ENCODE assay signal across 1 cellular context in genomic region chr3:102182162-102182561, GRCh38.
A peak's percentile ranks its signal among the peaks of the same experiment; 100 is the strongest.
TF ChIP-seq lines count a peak whose summit lies in the region.

No MANE protein-coding gene starts in this region.

TF ChIP-seq in A549, 52 proteins besides CTCF, POLR2A, EP300 and RAD21 (continued from another document):
- TF ChIP-seq NFE2L2 (conservative IDR thresholded peaks at IDR 0.05; ENCODE audit: low read length): no peak
- peak; percentile 52; the same call in 1 of the 2 replicates for TF ChIP-seq MAX (IDR thresholded peaks at IDR 0.05)
- TF ChIP-seq SMC3 (IDR thresholded peaks at IDR 0.05): peak; percentile 39; the same call in 1 of the 3 replicates
- TF ChIP-seq ZFP36 (IDR thresholded peaks at IDR 0.05; ENCODE audit: borderline replicate concordance, partially characterized antibody): no peak
- 0 out of 2 replicates have a peak, but pooled peaks have one; percentile 52 for TF ChIP-seq HOXB5 (CRISPR knock-in tag; IDR thresholded peaks at IDR 0.05)
- no peak for TF ChIP-seq BHLHE40 (IDR thresholded peaks at IDR 0.05; ENCODE audit: low read depth, low read length)
- TF ChIP-seq FOSL2 (IDR thresholded peaks at IDR 0.05): 0 out of 2 replicates have a peak, but pooled peaks have one; percentile 33
- peak; percentile 84 for TF ChIP-seq FOSL2 (CRISPR knock-in tag; IDR thresholded peaks at IDR 0.05)
- no peak for TF ChIP-seq BCL3 (IDR thresholded peaks at IDR 0.05)
